1 cellular context compared by ENCODE assay signal in the genomic region with DNA sequence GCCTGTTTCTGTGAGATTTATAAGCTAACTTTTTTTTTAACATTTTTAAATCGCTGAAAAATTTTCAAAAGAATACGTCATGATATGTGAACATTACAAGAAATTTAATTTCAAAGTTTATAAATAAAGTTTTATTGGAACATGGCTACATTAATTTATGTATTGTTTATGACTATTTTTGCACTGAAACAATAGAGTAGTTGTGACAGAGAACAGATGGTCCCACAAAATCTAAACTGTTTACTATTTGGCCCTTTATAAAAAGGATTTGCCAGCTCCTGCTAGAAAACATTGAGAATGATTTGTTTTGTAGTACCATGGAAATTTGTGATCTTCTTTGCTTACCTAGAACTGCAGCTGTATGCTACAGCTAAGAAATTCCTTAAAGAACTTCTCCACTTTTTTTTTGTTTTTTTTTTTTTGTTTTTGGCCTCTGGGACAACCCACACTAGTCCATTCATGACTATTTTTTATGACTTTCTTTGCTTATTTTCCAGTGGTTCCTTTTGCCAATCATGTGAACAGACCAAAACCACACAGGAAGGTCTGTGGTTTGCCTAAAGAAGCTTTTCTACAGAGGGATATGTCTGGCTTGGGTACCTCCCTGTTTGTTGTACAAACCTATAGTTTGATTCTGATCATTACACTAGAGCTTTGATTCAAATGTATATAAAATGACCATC.
TF ChIP-seq lines count a peak whose summit lies in the region.

No MANE protein-coding gene starts in this region.

TF ChIP-seq in GM23338, 12 proteins besides CTCF, POLR2A, EP300 and RAD21 (continued from another document):
- TF ChIP-seq, protein P1, sequence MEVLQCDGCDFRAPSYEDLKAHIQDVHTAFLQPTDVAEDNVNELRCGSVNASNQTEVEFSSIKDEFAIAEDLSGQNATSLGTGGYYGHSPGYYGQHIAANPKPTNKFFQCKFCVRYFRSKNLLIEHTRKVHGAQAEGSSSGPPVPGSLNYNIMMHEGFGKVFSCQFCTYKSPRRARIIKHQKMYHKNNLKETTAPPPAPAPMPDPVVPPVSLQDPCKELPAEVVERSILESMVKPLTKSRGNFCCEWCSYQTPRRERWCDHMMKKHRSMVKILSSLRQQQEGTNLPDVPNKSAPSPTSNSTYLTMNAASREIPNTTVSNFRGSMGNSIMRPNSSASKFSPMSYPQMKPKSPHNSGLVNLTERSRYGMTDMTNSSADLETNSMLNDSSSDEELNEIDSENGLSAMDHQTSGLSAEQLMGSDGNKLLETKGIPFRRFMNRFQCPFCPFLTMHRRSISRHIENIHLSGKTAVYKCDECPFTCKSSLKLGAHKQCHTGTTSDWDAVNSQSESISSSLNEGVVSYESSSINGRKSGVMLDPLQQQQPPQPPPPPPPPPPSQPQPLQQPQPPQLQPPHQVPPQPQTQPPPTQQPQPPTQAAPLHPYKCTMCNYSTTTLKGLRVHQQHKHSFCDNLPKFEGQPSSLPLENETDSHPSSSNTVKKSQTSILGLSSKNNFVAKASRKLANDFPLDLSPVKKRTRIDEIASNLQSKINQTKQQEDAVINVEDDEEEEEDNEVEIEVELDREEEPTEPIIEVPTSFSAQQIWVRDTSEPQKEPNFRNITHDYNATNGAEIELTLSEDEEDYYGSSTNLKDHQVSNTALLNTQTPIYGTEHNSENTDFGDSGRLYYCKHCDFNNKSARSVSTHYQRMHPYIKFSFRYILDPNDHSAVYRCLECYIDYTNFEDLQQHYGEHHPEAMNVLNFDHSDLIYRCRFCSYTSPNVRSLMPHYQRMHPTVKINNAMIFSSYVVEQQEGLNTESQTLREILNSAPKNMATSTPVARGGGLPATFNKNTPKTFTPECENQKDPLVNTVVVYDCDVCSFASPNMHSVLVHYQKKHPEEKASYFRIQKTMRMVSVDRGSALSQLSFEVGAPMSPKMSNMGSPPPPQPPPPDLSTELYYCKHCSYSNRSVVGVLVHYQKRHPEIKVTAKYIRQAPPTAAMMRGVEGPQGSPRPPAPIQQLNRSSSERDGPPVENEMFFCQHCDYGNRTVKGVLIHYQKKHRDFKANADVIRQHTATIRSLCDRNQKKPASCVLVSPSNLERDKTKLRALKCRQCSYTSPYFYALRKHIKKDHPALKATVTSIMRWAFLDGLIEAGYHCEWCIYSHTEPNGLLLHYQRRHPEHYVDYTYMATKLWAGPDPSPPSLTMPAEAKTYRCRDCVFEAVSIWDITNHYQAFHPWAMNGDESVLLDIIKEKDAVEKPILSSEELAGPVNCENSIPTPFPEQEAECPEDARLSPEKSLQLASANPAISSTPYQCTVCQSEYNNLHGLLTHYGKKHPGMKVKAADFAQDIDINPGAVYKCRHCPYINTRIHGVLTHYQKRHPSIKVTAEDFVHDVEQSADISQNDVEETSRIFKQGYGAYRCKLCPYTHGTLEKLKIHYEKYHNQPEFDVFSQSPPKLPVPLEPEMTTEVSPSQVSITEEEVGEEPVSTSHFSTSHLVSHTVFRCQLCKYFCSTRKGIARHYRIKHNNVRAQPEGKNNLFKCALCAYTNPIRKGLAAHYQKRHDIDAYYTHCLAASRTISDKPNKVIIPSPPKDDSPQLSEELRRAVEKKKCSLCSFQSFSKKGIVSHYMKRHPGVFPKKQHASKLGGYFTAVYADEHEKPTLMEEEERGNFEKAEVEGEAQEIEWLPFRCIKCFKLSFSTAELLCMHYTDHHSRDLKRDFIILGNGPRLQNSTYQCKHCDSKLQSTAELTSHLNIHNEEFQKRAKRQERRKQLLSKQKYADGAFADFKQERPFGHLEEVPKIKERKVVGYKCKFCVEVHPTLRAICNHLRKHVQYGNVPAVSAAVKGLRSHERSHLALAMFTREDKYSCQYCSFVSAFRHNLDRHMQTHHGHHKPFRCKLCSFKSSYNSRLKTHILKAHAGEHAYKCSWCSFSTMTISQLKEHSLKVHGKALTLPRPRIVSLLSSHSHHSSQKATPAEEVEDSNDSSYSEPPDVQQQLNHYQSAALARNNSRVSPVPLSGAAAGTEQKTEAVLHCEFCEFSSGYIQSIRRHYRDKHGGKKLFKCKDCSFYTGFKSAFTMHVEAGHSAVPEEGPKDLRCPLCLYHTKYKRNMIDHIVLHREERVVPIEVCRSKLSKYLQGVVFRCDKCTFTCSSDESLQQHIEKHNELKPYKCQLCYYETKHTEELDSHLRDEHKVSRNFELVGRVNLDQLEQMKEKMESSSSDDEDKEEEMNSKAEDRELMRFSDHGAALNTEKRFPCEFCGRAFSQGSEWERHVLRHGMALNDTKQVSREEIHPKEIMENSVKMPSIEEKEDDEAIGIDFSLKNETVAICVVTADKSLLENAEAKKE (CRISPR knock-in tag; IDR thresholded peaks at IDR 0.05) = no peak
- TF ChIP-seq EZH2phosphoT487 (IDR thresholded peaks at IDR 0.05; ENCODE audit: unreplicated experiment) (no peak), POLR2AphosphoS5 (IDR thresholded peaks at IDR 0.05; ENCODE audit: low read depth) (no peak), NANOG (IDR thresholded peaks at IDR 0.05; ENCODE audit: borderline replicate concordance) (no peak)
- TF ChIP-seq, protein P2, sequence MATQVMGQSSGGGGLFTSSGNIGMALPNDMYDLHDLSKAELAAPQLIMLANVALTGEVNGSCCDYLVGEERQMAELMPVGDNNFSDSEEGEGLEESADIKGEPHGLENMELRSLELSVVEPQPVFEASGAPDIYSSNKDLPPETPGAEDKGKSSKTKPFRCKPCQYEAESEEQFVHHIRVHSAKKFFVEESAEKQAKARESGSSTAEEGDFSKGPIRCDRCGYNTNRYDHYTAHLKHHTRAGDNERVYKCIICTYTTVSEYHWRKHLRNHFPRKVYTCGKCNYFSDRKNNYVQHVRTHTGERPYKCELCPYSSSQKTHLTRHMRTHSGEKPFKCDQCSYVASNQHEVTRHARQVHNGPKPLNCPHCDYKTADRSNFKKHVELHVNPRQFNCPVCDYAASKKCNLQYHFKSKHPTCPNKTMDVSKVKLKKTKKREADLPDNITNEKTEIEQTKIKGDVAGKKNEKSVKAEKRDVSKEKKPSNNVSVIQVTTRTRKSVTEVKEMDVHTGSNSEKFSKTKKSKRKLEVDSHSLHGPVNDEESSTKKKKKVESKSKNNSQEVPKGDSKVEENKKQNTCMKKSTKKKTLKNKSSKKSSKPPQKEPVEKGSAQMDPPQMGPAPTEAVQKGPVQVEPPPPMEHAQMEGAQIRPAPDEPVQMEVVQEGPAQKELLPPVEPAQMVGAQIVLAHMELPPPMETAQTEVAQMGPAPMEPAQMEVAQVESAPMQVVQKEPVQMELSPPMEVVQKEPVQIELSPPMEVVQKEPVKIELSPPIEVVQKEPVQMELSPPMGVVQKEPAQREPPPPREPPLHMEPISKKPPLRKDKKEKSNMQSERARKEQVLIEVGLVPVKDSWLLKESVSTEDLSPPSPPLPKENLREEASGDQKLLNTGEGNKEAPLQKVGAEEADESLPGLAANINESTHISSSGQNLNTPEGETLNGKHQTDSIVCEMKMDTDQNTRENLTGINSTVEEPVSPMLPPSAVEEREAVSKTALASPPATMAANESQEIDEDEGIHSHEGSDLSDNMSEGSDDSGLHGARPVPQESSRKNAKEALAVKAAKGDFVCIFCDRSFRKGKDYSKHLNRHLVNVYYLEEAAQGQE (IDR thresholded peaks at IDR 0.05; ENCODE audit: unreplicated experiment) = no peak
